14 cellular contexts compared by ENCODE assay signal in the genomic region with DNA sequence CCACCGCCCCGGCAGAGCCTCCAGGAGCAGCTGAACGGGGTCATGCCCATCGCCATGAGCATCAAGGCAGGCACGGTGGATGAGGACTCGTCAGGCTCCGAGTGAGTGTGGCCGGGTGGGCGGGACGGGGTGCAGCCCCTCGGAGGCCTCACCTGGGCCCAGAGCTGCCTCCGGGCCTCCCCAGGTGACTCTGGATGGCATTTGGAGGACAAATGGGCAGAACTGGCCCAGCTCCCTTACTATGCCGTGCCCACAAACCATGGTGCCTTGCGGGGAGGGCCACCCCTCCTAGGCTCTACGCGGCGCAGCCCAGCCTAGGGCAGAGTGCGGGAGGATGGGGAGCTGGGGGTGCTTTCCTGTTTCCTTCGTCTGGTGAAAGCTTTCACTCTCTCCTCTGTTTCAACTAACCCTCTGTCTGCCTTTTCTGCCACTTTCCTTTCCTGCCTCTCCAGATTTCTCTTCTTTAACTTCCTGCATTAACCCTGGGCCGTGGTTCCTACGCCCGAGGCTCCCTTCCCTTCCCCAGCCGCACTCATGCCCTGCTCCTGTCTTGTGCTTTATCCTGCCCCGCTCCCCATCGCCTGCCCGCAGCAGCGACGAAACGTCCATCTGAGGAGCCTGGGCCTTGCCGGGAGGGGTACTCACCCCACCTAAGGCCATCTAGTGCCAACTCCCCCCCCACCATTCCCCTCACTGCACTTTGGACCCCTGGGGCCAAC. TPM values are rescaled to one million over a fixed set of nuclear protein-coding genes. Genes with fewer than 3 reads are reported as not detected.
DNase-seq lines count a peak whose midpoint lies in the region; ATAC-seq and TF ChIP-seq lines count a peak whose summit lies in the region.
"Had no signal": no experiment of that assay in that cellular context is flagged by ENCODE, and none has a peak within 500 bp of the region (broad histone marks: within the 10 kb centered on the region; RNA-seq: fewer than 3 reads in every experiment).

No MANE protein-coding gene starts in this region.

- H3K27ac Mint-ChIP-seq in osteocyte (ENCODE audit: unreplicated experiment), result peak overlapping the region; percentile 87
- peak overlapping the region in 2 of 7 donors; percentile 13 to 72 for H3K27ac Mint-ChIP-seq in CD4-positive, alpha-beta memory T cell
- H3K27ac Mint-ChIP-seq: activated naive CD4-positive, alpha-beta T cell treated with anti-CD3 and anti-CD28 coated beads for 36 hours had no signal

- BruUV-seq in Panc1 (replicated peaks; lab: Mats Ljungman, UMichigan), result no TSS peak

- H3K36me3 Mint-ChIP-seq in osteocyte (ENCODE audit: unreplicated experiment), result peaks cover 1% of the 10 kb centered on the region
- H3K36me3 Mint-ChIP-seq in CD4-positive, alpha-beta memory T cell, result no peaks in the 10 kb centered on the region

- H4K20me1 ChIP-seq in BLaER1 treated with 17β-estradiol and CSF1 and Interleukin-3, amounts not matched to agents 10 nM and 100 nM, result no peaks in the 10 kb centered on the region; a peak in 2 of 22 replicates

- no peaks in the 10 kb centered on the region for H3K9me3 Mint-ChIP-seq in osteocyte (ENCODE audit: unreplicated experiment)
- H3K9me3 Mint-ChIP-seq in CD4-positive, alpha-beta memory T cell, result no peaks in the 10 kb centered on the region
- H3K9me3 Mint-ChIP-seq: activated naive CD4-positive, alpha-beta T cell treated with anti-CD3 and anti-CD28 coated beads for 36 hours had no signal

- POLR2A ChIA-PET in Panc1 (lab: Charles Lee), result no interaction called here
- POLR2A ChIA-PET in CD4-positive, alpha-beta memory T cell (lab: Charles Lee; ENCODE audit: partially characterized antibody), result no interaction called here

- no peak overlapping the region for H3K4me3 Mint-ChIP-seq in osteocyte (ENCODE audit: unreplicated experiment)
- H3K4me3 Mint-ChIP-seq in CD4-positive, alpha-beta memory T cell, result no peak overlapping the region
- H3K4me3 Mint-ChIP-seq: activated naive CD4-positive, alpha-beta T cell treated with anti-CD3 and anti-CD28 coated beads for 36 hours had no signal

- peaks cover 0 to 51% (median 25%) of the 10 kb centered on the region in 11 experiments; a peak in 17 of 22 replicates for H3K36me3 ChIP-seq in BLaER1 treated with 17β-estradiol and CSF1 and Interleukin-3, amounts not matched to agents 10 nM and 100 nM
- H3K36me3 ChIP-seq in Panc1 (ENCODE audit: control insufficient read depth, insufficient read depth, low read length) (no peaks in the 10 kb centered on the region), esophagus muscularis mucosa (peaks cover 0 to 46% (median 22%) of the 10 kb centered on the region in 4 donors)
- no peaks in the 10 kb centered on the region for H3K36me3 ChIP-seq in CD4-positive, alpha-beta memory T cell (ENCODE audit: insufficient read depth, low read length)
- H3K36me3 ChIP-seq: uterus had no signal

- no peak for TF ChIP-seq CTCF in Panc1 (IDR thresholded peaks at IDR 0.05)
- no peak for TF ChIP-seq CTCF in esophagus muscularis mucosa (IDR thresholded peaks at IDR 0.05)
- no peak for TF ChIP-seq CTCF in osteocyte (IDR thresholded peaks at IDR 0.05)

- H3K4me1 ChIP-seq in BLaER1 treated with 17β-estradiol and CSF1 and Interleukin-3, amounts not matched to agents 10 nM and 100 nM, result peaks cover 17 to 42% (median 28%) of the 10 kb centered on the region in 10 experiments
- H3K4me1 ChIP-seq in Panc1 (ENCODE audit: control insufficient read depth, insufficient read depth, low read length), result peaks cover 22% of the 10 kb centered on the region
- peaks cover 13 to 49% (median 36%) of the 10 kb centered on the region in 4 donors for H3K4me1 ChIP-seq in esophagus muscularis mucosa
- H3K4me1 ChIP-seq in CD4-positive, alpha-beta memory T cell (ENCODE audit: insufficient read depth, low read length), result peaks cover 4% of the 10 kb centered on the region
- H3K4me1 ChIP-seq: uterus had no signal

- ATAC-seq in Panc1, result no peak
- ATAC-seq in GM21528 (IDR thresholded peaks at IDR 0.05; ENCODE audit: low FRiP score, unreplicated experiment), result no peak

- WGBS in esophagus muscularis mucosa, result 69% methylated on average over 15 of the region's 30 CpGs

- H3K4me1 Mint-ChIP-seq in osteocyte (ENCODE audit: unreplicated experiment), result peaks cover 36% of the 10 kb centered on the region
- peaks cover 0 to 5% (median 0%) of the 10 kb centered on the region in 4 donors for H3K4me1 Mint-ChIP-seq in CD4-positive, alpha-beta memory T cell

- H3K27ac ChIP-seq in BLaER1 treated with 17β-estradiol and CSF1 and Interleukin-3, amounts not matched to agents 10 nM and 100 nM, result peak overlapping the region in 3 of 11 experiments; percentile 26 to 58 (median 35); a peak in 5 of 22 replicates
- H3K27ac ChIP-seq in Panc1 (ENCODE audit: low read length), result peak overlapping the region; percentile 71; the same call in 1 of the 2 replicates
- H3K27ac ChIP-seq in esophagus muscularis mucosa (replicated peaks in 1 of 4), result peak overlapping the region; percentile 36 to 76 (median 68)
- H3K27ac ChIP-seq in CD4-positive, alpha-beta memory T cell (ENCODE audit: low read depth, low read length), result no peak overlapping the region

- H3K27me3 Mint-ChIP-seq in osteocyte (ENCODE audit: unreplicated experiment), result no peaks in the 10 kb centered on the region
- H3K27me3 Mint-ChIP-seq in CD4-positive, alpha-beta memory T cell, result no peaks in the 10 kb centered on the region

- H3K27me3 ChIP-seq in BLaER1 treated with 17β-estradiol and CSF1 and Interleukin-3, amounts not matched to agents 10 nM and 100 nM, result no peaks in the 10 kb centered on the region
- H3K27me3 ChIP-seq in Panc1 (ENCODE audit: control insufficient read depth, insufficient read depth, low read length), result no peaks in the 10 kb centered on the region
- H3K27me3 ChIP-seq in esophagus muscularis mucosa, result no peaks in the 10 kb centered on the region
- H3K27me3 ChIP-seq in CD4-positive, alpha-beta memory T cell (ENCODE audit: insufficient read depth, low read length), result no peaks in the 10 kb centered on the region
- H3K27me3 ChIP-seq: uterus had no signal

- in situ Hi-C loops in Panc1 (cut with HindIII; ENCODE audit: low pct_unique_long_range_greater_than_20kb, low sequenced_read_pairs), result no loop called here

- no peak for TF ChIP-seq POLR2A in esophagus muscularis mucosa (IDR thresholded peaks at IDR 0.05; ENCODE audit: low read depth)

- CTCF ChIA-PET in Panc1 (lab: Charles Lee), result no interaction called here
- CTCF ChIA-PET in CD4-positive, alpha-beta memory T cell (lab: Charles Lee; ENCODE audit: partially characterized antibody), result no interaction called here

- no peaks in the 10 kb centered on the region for H3K9me3 ChIP-seq in BLaER1 treated with 17β-estradiol and CSF1 and Interleukin-3, amounts not matched to agents 10 nM and 100 nM (replicated peaks in 1 of 11)
- H3K9me3 ChIP-seq in Panc1 (ENCODE audit: control insufficient read depth, insufficient read depth, low read depth, low read length) (no peaks in the 10 kb centered on the region), esophagus muscularis mucosa (no peaks in the 10 kb centered on the region)
- no peaks in the 10 kb centered on the region for H3K9me3 ChIP-seq in CD4-positive, alpha-beta memory T cell (ENCODE audit: control insufficient read depth in 1 of 2, low read length in 2 of 2)
- H3K9me3 ChIP-seq: uterus had no signal

- H3K4me3 ChIP-seq in BLaER1 treated with 17β-estradiol and CSF1 and Interleukin-3, amounts not matched to agents 10 nM and 100 nM, result no peak overlapping the region
- H3K4me3 ChIP-seq in Panc1 (ENCODE audit: low read depth in 2 of 2, low read length in 2 of 2) (no peak overlapping the region), esophagus muscularis mucosa (no peak overlapping the region)
- H3K4me3 ChIP-seq in CD4-positive, alpha-beta memory T cell (ENCODE audit: low read length in 2 of 2), result no peak overlapping the region
- H3K4me3 ChIP-seq: uterus had no signal

- H3K9ac ChIP-seq in BLaER1 treated with 17β-estradiol and CSF1 and Interleukin-3, amounts not matched to agents 10 nM and 100 nM, result peak overlapping the region in 7 of 11 experiments; percentile 25 to 54 (median 48); a peak in 8 of 22 replicates

- DNase-seq in Panc1 (ENCODE audit: low read depth, low spot score) (no peak), esophagus muscularis mucosa (ENCODE audit: extremely low spot score) (no peak), osteocyte (ENCODE audit: extremely low spot score, unreplicated experiment) (no peak), medulla oblongata (ENCODE audit: extremely low spot score) (no peak), COLO668 (lab: John Stamatoyannopoulos, UW; ENCODE audit: unreplicated experiment) (no peak)
- DNase-seq in CD4-positive, alpha-beta memory T cell, result no peak
- DNase-seq: activated naive CD4-positive, alpha-beta T cell treated with anti-CD3 and anti-CD28 coated beads for 36 hours; foreskin fibroblast; islet precursor cell; NCI-H1417 treated with DMSO at 0.1 percent for 48 hours; NCI-H510A treated with DMSO at 0.1 percent for 48 hours; uterus had no signal

- no peak for TF ChIP-seq EP300 in esophagus muscularis mucosa (IDR thresholded peaks at IDR 0.05)

- intact Hi-C loops in Panc1 (cut with micrococcal nuclease; ENCODE audit: unreplicated experiment) (no loop called here), esophagus muscularis mucosa (cut with DNase I) (no loop called here)
- intact Hi-C loops in CD4-positive, alpha-beta memory T cell (cut with micrococcal nuclease), result no loop called here

- peak overlapping the region; percentile 60 to 96 (median 82) for H3K4me2 ChIP-seq in BLaER1 treated with 17β-estradiol and CSF1 and Interleukin-3, amounts not matched to agents 10 nM and 100 nM

RNA-seq across cellular contexts. Expression of a gene that starts 9.2 kb away (rescaled TPM):
- 40.6 TPM for total RNA-seq in Panc1 (2021; ENCODE audit: unreplicated experiment)
- 22.9 TPM for polyA plus RNA-seq in Panc1 (2012; ENCODE audit: insufficient read length)
- total RNA-seq in esophagus muscularis mucosa, result 10 to 100 TPM in 1 of 4 donors, 1 to 10 TPM in 3; 5.3 to 12.5 (median 6.4) TPM
- total RNA-seq in osteocyte, result 7.7 and 9.3 TPM in 2 replicates
- under 1 TPM; 0.17 to 0.28 TPM for total RNA-seq in CD4-positive, alpha-beta memory T cell
- polyA plus RNA-seq in CD4-positive, alpha-beta memory T cell, result under 1 TPM; 0.18 to 0.31 TPM

RNA-seq across cellular contexts. Expression of a gene that starts 24.4 kb away (rescaled TPM):
- 4.1 TPM for total RNA-seq in Panc1 (2021; ENCODE audit: unreplicated experiment)
- 5.1 TPM for polyA plus RNA-seq in Panc1 (2012; ENCODE audit: insufficient read length)
- total RNA-seq in esophagus muscularis mucosa, result 10 to 100 TPM in 2 of 4 donors, 1 to 10 TPM in 2; 7.8 to 20.4 (median 10.5) TPM
- 10.3 and 10.5 TPM in 2 replicates for total RNA-seq in osteocyte
- total RNA-seq in CD4-positive, alpha-beta memory T cell, result 1 to 10 TPM; 2.6 to 3.1 TPM
- polyA plus RNA-seq in CD4-positive, alpha-beta memory T cell, result under 1 TPM in 1 of 2 donors, not detected in 1; 0.52 TPM

RNA-seq across cellular contexts. Expression of a gene that starts 33.1 kb away (rescaled TPM):
- not detected for total RNA-seq in Panc1 (2021; ENCODE audit: unreplicated experiment)
- not detected for polyA plus RNA-seq in Panc1 (2012; ENCODE audit: insufficient read length)
- total RNA-seq in esophagus muscularis mucosa, result not detected
- not detected in 2 replicates for total RNA-seq in osteocyte
- total RNA-seq in CD4-positive, alpha-beta memory T cell, result not detected
- polyA plus RNA-seq in CD4-positive, alpha-beta memory T cell, result not detected
- total RNA-seq: activated naive CD4-positive, alpha-beta T cell treated with anti-CD3 and anti-CD28 coated beads for 36 hours had no signal
